17 cellular contexts compared by ENCODE assay signal in the genomic region with DNA sequence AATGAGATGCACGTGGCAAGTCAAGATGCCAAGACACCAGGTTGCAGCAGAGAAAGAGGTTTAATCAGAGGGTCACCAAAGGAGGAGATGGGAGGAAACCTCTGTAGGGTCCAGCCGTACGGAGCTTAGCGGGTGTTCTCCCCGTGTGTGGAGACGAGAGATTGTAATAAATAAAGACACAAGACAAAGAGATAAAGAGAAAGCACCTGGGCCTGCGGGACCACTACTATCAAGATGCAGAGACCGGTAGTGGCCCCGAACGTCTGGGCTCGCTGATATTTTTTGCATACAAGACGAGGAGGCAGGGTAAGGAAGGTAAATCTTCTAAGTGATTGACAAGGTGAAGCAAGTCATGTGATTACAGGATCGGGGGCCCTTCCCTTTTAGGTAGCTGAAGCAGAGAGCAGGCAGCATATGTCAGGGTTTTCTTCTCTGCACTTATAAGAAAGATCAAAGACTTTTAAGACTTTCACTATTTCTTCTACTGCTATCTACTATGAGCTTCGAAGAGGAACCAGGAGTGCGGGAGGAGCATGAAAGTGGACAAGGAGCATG. TPM values are rescaled to one million over a fixed set of nuclear protein-coding genes. Genes with fewer than 3 reads are reported as not detected.
"Had no signal": no experiment of that assay in that cellular context is flagged by ENCODE, and none has a peak within 500 bp of the region (broad histone marks: within the 10 kb centered on the region; RNA-seq: fewer than 3 reads in every experiment).

No MANE protein-coding gene starts in this region.

- H3K36me3 Mint-ChIP-seq: activated naive CD8-positive, alpha-beta T cell treated with anti-CD3 and anti-CD28 coated beads, Interleukin-2, amount 10 ng/mL, durations not matched to agents 7 days and 5 days had no signal

- DNase-seq: activated CD4-positive, alpha-beta T cell treated with anti-CD3 and anti-CD28 coated beads, Interleukin-2, amount 50 U/mL, for 48 hours; activated CD4-positive, CD25-positive, alpha-beta regulatory T cell; activated CD8-positive, alpha-beta memory T cell treated with anti-CD3 and anti-CD28 coated beads, Interleukin-2, amount 10 ng/mL, durations not matched to agents 7 days and 5 days; activated naive CD8-positive, alpha-beta T cell treated with anti-CD3 and anti-CD28 coated beads, Interleukin-2, amount 10 ng/mL, durations not matched to agents 7 days and 5 days; effector CD4-positive, alpha-beta T cell; islet precursor cell; left ventricle myocardium inferior; mesendoderm; stimulated activated CD4-positive, alpha-beta T cell treated with anti-CD3 and anti-CD28 coated beads, Interleukin-2, amount 100 ng/mL, for 24 hours; stimulated activated naive B cell treated with anti-CD40 and anti-IgM and Interleukin-4, amounts not matched to agents 10 μg/mL and 1 μg/mL and 100 μg/mL, for 72 hours; substantia nigra; transverse colon had no signal

- H3K27ac Mint-ChIP-seq: activated CD8-positive, alpha-beta memory T cell treated with anti-CD3 and anti-CD28 coated beads, Interleukin-2, amount 10 ng/mL, durations not matched to agents 7 days and 5 days; activated naive CD8-positive, alpha-beta T cell treated with anti-CD3 and anti-CD28 coated beads, Interleukin-2, amount 10 ng/mL, durations not matched to agents 7 days and 5 days; stimulated activated naive B cell treated with anti-CD40 and anti-IgM and Interleukin-4, amounts not matched to agents 10 μg/mL and 1 μg/mL and 100 μg/mL, for 72 hours had no signal

- H3K9me3 Mint-ChIP-seq: activated naive CD8-positive, alpha-beta T cell treated with anti-CD3 and anti-CD28 coated beads, Interleukin-2, amount 10 ng/mL, durations not matched to agents 7 days and 5 days; stimulated activated naive B cell treated with anti-CD40 and anti-IgM and Interleukin-4, amounts not matched to agents 10 μg/mL and 1 μg/mL and 100 μg/mL, for 72 hours had no signal

- H3K4me3 ChIP-seq: ascending aorta, left ventricle myocardium inferior, right atrium auricular region, smooth muscle cell, transverse colon had no signal

- H3K27ac ChIP-seq: ascending aorta, left ventricle myocardium inferior, right atrium auricular region had no signal

- H3K9me3 ChIP-seq: ascending aorta, left ventricle myocardium inferior, right atrium auricular region, transverse colon had no signal

- H3K4me3 Mint-ChIP-seq: activated CD8-positive, alpha-beta memory T cell treated with anti-CD3 and anti-CD28 coated beads, Interleukin-2, amount 10 ng/mL, durations not matched to agents 7 days and 5 days; activated naive CD8-positive, alpha-beta T cell treated with anti-CD3 and anti-CD28 coated beads, Interleukin-2, amount 10 ng/mL, durations not matched to agents 7 days and 5 days; stimulated activated naive B cell treated with anti-CD40 and anti-IgM and Interleukin-4, amounts not matched to agents 10 μg/mL and 1 μg/mL and 100 μg/mL, for 72 hours had no signal

- H3K4me2 ChIP-seq: smooth muscle cell had no signal

- H3K27me3 ChIP-seq: ascending aorta, right atrium auricular region, transverse colon had no signal

- ATAC-seq: activated CD8-positive, alpha-beta memory T cell treated with anti-CD3 and anti-CD28 coated beads, Interleukin-2, amount 10 ng/mL, durations not matched to agents 7 days and 5 days; stimulated activated naive B cell treated with anti-CD40 and anti-IgM and Interleukin-4, amounts not matched to agents 10 μg/mL and 1 μg/mL and 100 μg/mL, for 72 hours had no signal

RNA-seq across cellular contexts. Expression of gene TDRD10, which starts 41.2 kb away (rescaled TPM):
- total RNA-seq: activated CD8-positive, alpha-beta memory T cell treated with anti-CD3 and anti-CD28 coated beads, Interleukin-2, amount 10 ng/mL, durations not matched to agents 7 days and 5 days; activated naive CD8-positive, alpha-beta T cell treated with anti-CD3 and anti-CD28 coated beads, Interleukin-2, amount 10 ng/mL, durations not matched to agents 7 days and 5 days had no signal
- polyA plus RNA-seq: fibroblast of lung had no signal

RNA-seq across cellular contexts. Expression of gene SHE, which starts 41.4 kb away (rescaled TPM):
- total RNA-seq: activated CD8-positive, alpha-beta memory T cell treated with anti-CD3 and anti-CD28 coated beads, Interleukin-2, amount 10 ng/mL, durations not matched to agents 7 days and 5 days; activated naive CD8-positive, alpha-beta T cell treated with anti-CD3 and anti-CD28 coated beads, Interleukin-2, amount 10 ng/mL, durations not matched to agents 7 days and 5 days; bronchial epithelial cell; fibroblast of lung had no signal
- polyA plus RNA-seq: fibroblast of lung had no signal
